1 cellular context compared by ENCODE assay signal in genomic region chr6:27479319-27480182, GRCh38.
TF ChIP-seq lines count a peak whose summit lies in the region.

No MANE protein-coding gene starts in this region.

TF ChIP-seq in HepG2, 621 proteins besides CTCF, POLR2A, EP300 and RAD21 (continued from another document and continues in another):
- TF ChIP-seq ARID5B (CRISPR knock-in tag; IDR thresholded peaks at IDR 0.05) (peak; percentile 87), TBP (CRISPR knock-in tag; IDR thresholded peaks at IDR 0.05) (no peak), ZNF710 (CRISPR knock-in tag; IDR thresholded peaks at IDR 0.05; ENCODE audit: borderline replicate concordance) (0 out of 2 replicates have a peak, but pooled peaks have one; percentile 63), NFRKB (IDR thresholded peaks at IDR 0.05) (no peak), ZNF407 (CRISPR knock-in tag; IDR thresholded peaks at IDR 0.05; ENCODE audit: not compliant biosample characterization) (no peak), SMARCC2 (IDR thresholded peaks at IDR 0.05) (no peak), ZBED4 (CRISPR knock-in tag; IDR thresholded peaks at IDR 0.05; ENCODE audit: borderline replicate concordance) (peak; percentile 46), NONO (IDR thresholded peaks at IDR 0.05) (no peak), NONO (CRISPR knock-in tag; conservative IDR thresholded peaks at IDR 0.05) (peak; percentile 86), GTF3A (CRISPR knock-in tag; conservative IDR thresholded peaks at IDR 0.05) (peak; percentile 89; the same call in 1 of the 2 replicates), ARID3A (IDR thresholded peaks at IDR 0.05; ENCODE audit: low read depth, low read length) (0 out of 2 replicates have a peak, but pooled peaks have one; percentile 25), ZBTB7B (CRISPR knock-in tag; IDR thresholded peaks at IDR 0.05) (peak; percentile 50; the same call in 1 of the 2 replicates), MAX (IDR thresholded peaks at IDR 0.05) (peak; percentile 59), ZBTB14 (CRISPR knock-in tag; IDR thresholded peaks at IDR 0.05) (no peak), HMG20B (CRISPR knock-in tag; conservative IDR thresholded peaks at IDR 0.05) (0 out of 2 replicates have a peak, but pooled peaks have one; percentile 26), PAWR (CRISPR knock-in tag; IDR thresholded peaks at IDR 0.05; ENCODE audit: borderline replicate concordance) (no peak), TIGD3 (CRISPR knock-in tag; IDR thresholded peaks at IDR 0.05; ENCODE audit: borderline replicate concordance) (no peak), ZNF503 (CRISPR knock-in tag; IDR thresholded peaks at IDR 0.05) (no peak), MIER2 (CRISPR knock-in tag; IDR thresholded peaks at IDR 0.05) (0 out of 2 replicates have a peak, but pooled peaks have one; percentile 22), ZNF468 (CRISPR knock-in tag; IDR thresholded peaks at IDR 0.05) (no peak), BHLHE40 (IDR thresholded peaks at IDR 0.05; ENCODE audit: low read length) (no peak), SUZ12 (IDR thresholded peaks at IDR 0.05; ENCODE audit: low read depth, low read length) (no peak), ZNF589 (CRISPR knock-in tag; conservative IDR thresholded peaks at IDR 0.05) (0 out of 2 replicates have a peak, but pooled peaks have one; percentile 51), PITX1 (CRISPR knock-in tag; IDR thresholded peaks at IDR 0.05) (peak; percentile 80; the same call in 1 of the 2 replicates), ERF (CRISPR knock-in tag; IDR thresholded peaks at IDR 0.05) (peak; percentile 55)
